Comparison of ENCODE assay signal across 35 cellular contexts in the genomic region with DNA sequence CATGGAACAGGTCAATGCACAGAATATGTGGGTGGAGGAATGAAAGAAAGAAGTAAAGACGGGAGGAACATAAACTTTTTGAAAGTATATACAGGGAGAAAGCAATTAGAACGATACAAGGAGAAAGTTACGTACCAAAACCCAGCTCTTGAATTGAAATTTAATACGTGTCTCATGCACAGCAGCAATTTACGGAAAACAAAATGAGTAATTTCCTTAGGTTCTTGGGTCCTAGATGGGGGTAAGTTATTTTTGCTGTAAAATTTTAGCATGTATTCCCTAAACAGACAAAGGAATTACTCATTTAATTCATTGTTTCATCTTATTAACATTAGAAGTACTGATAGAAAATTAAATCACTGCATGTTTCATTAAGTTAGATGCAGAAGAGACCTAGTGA.
"Had no signal": no experiment of that assay in that cellular context is flagged by ENCODE, and none has a peak within 500 bp of the region (broad histone marks: within the 10 kb centered on the region; RNA-seq: fewer than 3 reads in every experiment).

No MANE protein-coding gene starts in this region.

- H3K27ac Mint-ChIP-seq: activated naive CD4-positive, alpha-beta T cell treated with anti-CD3 and anti-CD28 coated beads for 36 hours; activated naive CD4-positive, alpha-beta T cell treated with anti-CD3 and anti-CD28 coated beads, Interleukin-2, amount 10 ng/mL, durations not matched to agents 7 days and 5 days; activated naive CD4-positive, alpha-beta T cell treated with anti-CD3 and anti-CD28 coated beads, Interleukin-2, amount 50 U/mL, for 24 hours; activated naive CD4-positive, alpha-beta T cell treated with anti-CD3 and anti-CD28 coated beads, Interleukin-2, amount 50 U/mL, for 72 hours; activated naive CD8-positive, alpha-beta T cell; activated naive CD8-positive, alpha-beta T cell treated with anti-CD3 and anti-CD28 coated beads for 36 hours; activated naive CD8-positive, alpha-beta T cell treated with anti-CD3 and anti-CD28 coated beads, Interleukin-2, amount 10 ng/mL, durations not matched to agents 7 days and 5 days; activated naive CD8-positive, alpha-beta T cell treated with anti-CD3 and anti-CD28 coated beads, Interleukin-2, amount 50 U/mL, for 24 hours; activated T-cell treated with anti-CD3 and anti-CD28 coated beads, Interleukin-2, amount 50 U/mL, for 24 hours; activated T-cell treated with anti-CD3 and anti-CD28 coated beads, Interleukin-2, amount 50 U/mL, for 72 hours; activated T-helper 1 cell treated with anti-CD3 and anti-CD28 coated beads, Interleukin-12 subunit alpha, Interleukin-12 subunit beta, Interleukin-2, Interleukin-4 antibody, amounts not matched to agents 30 ng/mL and 10 ng/mL and 1 ng/mL, durations not matched to agents 14 hours and 24 hours and 36 hours; activated T-helper 17 cell treated with anti-CD3 and anti-CD28 coated beads, Interleukin-2, amount 50 U/mL, for 72 hours; activated T-helper 2 cell treated with anti-CD3 and anti-CD28 coated beads, Interferon-gamma antibody, Interleukin-2, Interleukin-4, amounts not matched to agents 10 μg/mL and 5 μg/mL and 100 μg/mL, durations not matched to agents 14 hours and 24 hours and 36 hours; brain had no signal

- H3K36me3 Mint-ChIP-seq: activated naive CD4-positive, alpha-beta T cell treated with anti-CD3 and anti-CD28 coated beads, Interleukin-2, amount 10 ng/mL, durations not matched to agents 7 days and 5 days; activated naive CD4-positive, alpha-beta T cell treated with anti-CD3 and anti-CD28 coated beads, Interleukin-2, amount 50 U/mL, for 24 hours; activated naive CD4-positive, alpha-beta T cell treated with anti-CD3 and anti-CD28 coated beads, Interleukin-2, amount 50 U/mL, for 72 hours; activated naive CD8-positive, alpha-beta T cell; activated naive CD8-positive, alpha-beta T cell treated with anti-CD3 and anti-CD28 coated beads for 36 hours; activated naive CD8-positive, alpha-beta T cell treated with anti-CD3 and anti-CD28 coated beads, Interleukin-2, amount 10 ng/mL, durations not matched to agents 7 days and 5 days had no signal

- H3K4me1 Mint-ChIP-seq: activated naive CD4-positive, alpha-beta T cell treated with anti-CD3 and anti-CD28 coated beads, Interleukin-2, amount 10 ng/mL, durations not matched to agents 7 days and 5 days; activated naive CD4-positive, alpha-beta T cell treated with anti-CD3 and anti-CD28 coated beads, Interleukin-2, amount 50 U/mL, for 24 hours; activated naive CD8-positive, alpha-beta T cell treated with anti-CD3 and anti-CD28 coated beads for 36 hours; activated naive CD8-positive, alpha-beta T cell treated with anti-CD3 and anti-CD28 coated beads, Interleukin-2, amount 10 ng/mL, durations not matched to agents 7 days and 5 days; activated naive CD8-positive, alpha-beta T cell treated with anti-CD3 and anti-CD28 coated beads, Interleukin-2, amount 50 U/mL, for 24 hours; activated T-helper 17 cell treated with anti-CD3 and anti-CD28 coated beads, Interleukin-2, amount 50 U/mL, for 72 hours; central memory CD8-positive, alpha-beta T cell had no signal

- H3K27me3 Mint-ChIP-seq: activated naive CD4-positive, alpha-beta T cell treated with anti-CD3 and anti-CD28 coated beads, Interleukin-2, amount 10 ng/mL, durations not matched to agents 7 days and 5 days; activated naive CD4-positive, alpha-beta T cell treated with anti-CD3 and anti-CD28 coated beads, Interleukin-2, amount 50 U/mL, for 24 hours; activated naive CD8-positive, alpha-beta T cell; activated naive CD8-positive, alpha-beta T cell treated with anti-CD3 and anti-CD28 coated beads for 36 hours; activated naive CD8-positive, alpha-beta T cell treated with anti-CD3 and anti-CD28 coated beads, Interleukin-2, amount 10 ng/mL, durations not matched to agents 7 days and 5 days; activated naive CD8-positive, alpha-beta T cell treated with anti-CD3 and anti-CD28 coated beads, Interleukin-2, amount 50 U/mL, for 24 hours; activated T-cell treated with anti-CD3 and anti-CD28 coated beads, Interleukin-2, amount 50 U/mL, for 24 hours; brain; central memory CD8-positive, alpha-beta T cell had no signal

- DNase-seq: activated effector memory CD4-positive, alpha-beta T cell treated with anti-CD3 and anti-CD28 coated beads, Interleukin-2, amount 50 U/mL, for 16 hours; activated effector memory CD4-positive, alpha-beta T cell treated with Interleukin-2 at 50 U/mL for 16 hours; activated gamma-delta T cell; activated gamma-delta T cell treated with Interleukin-2 at 50 U/mL for 16 hours; activated naive CD4-positive, alpha-beta T cell; activated naive CD4-positive, alpha-beta T cell treated with anti-CD3 and anti-CD28 coated beads for 36 hours; activated naive CD4-positive, alpha-beta T cell treated with anti-CD3 and anti-CD28 coated beads, Interleukin-2, amount 10 ng/mL, durations not matched to agents 7 days and 5 days; activated naive CD4-positive, alpha-beta T cell treated with anti-CD3 and anti-CD28 coated beads, Interleukin-2, amount 50 U/mL, for 16 hours; activated naive CD4-positive, alpha-beta T cell treated with Interleukin-2 at 50 U/mL for 16 hours; activated naive CD8-positive, alpha-beta T cell treated with anti-CD3 and anti-CD28 coated beads for 36 hours; activated naive CD8-positive, alpha-beta T cell treated with anti-CD3 and anti-CD28 coated beads, Interleukin-2, amount 10 ng/mL, durations not matched to agents 7 days and 5 days; activated naive CD8-positive, alpha-beta T cell treated with anti-CD3 and anti-CD28 coated beads, Interleukin-2, amount 50 U/mL, for 24 hours; activated T-cell treated with anti-CD3 and anti-CD28 coated beads, Interleukin-2, amount 50 U/mL, for 1 hour; activated T-cell treated with anti-CD3 and anti-CD28 coated beads, Interleukin-2, amount 50 U/mL, for 24 hours; activated T-cell treated with anti-CD3 and anti-CD28 coated beads, Interleukin-2, amount 50 U/mL, for 4 hours; activated T-cell treated with anti-CD3 and anti-CD28 coated beads, Interleukin-2, amount 50 U/mL, for 48 hours; activated T-cell treated with anti-CD3 and anti-CD28 coated beads, Interleukin-2, amount 50 U/mL, for 72 hours; adrenal gland; amniotic stem cell; amygdala; anterior cingulate cortex; aorta; body of pancreas; brain microvascular endothelial cell; caudate nucleus; central memory CD4-positive, alpha-beta T cell; cerebellar nuclear complex had no signal

- H3K4me3 Mint-ChIP-seq: activated naive CD4-positive, alpha-beta T cell treated with anti-CD3 and anti-CD28 coated beads for 36 hours; activated naive CD4-positive, alpha-beta T cell treated with anti-CD3 and anti-CD28 coated beads, Interleukin-2, amount 10 ng/mL, durations not matched to agents 7 days and 5 days; activated naive CD4-positive, alpha-beta T cell treated with anti-CD3 and anti-CD28 coated beads, Interleukin-2, amount 50 U/mL, for 24 hours; activated naive CD8-positive, alpha-beta T cell; activated naive CD8-positive, alpha-beta T cell treated with anti-CD3 and anti-CD28 coated beads for 36 hours; activated naive CD8-positive, alpha-beta T cell treated with anti-CD3 and anti-CD28 coated beads, Interleukin-2, amount 10 ng/mL, durations not matched to agents 7 days and 5 days; activated naive CD8-positive, alpha-beta T cell treated with anti-CD3 and anti-CD28 coated beads, Interleukin-2, amount 50 U/mL, for 24 hours; activated T-cell treated with anti-CD3 and anti-CD28 coated beads, Interleukin-2, amount 50 U/mL, for 24 hours; activated T-cell treated with anti-CD3 and anti-CD28 coated beads, Interleukin-2, amount 50 U/mL, for 4 hours; activated T-cell treated with anti-CD3 and anti-CD28 coated beads, Interleukin-2, amount 50 U/mL, for 72 hours; activated T-helper 1 cell treated with anti-CD3 and anti-CD28 coated beads, Interleukin-12 subunit alpha, Interleukin-12 subunit beta, Interleukin-2, Interleukin-4 antibody, amounts not matched to agents 30 ng/mL and 10 ng/mL and 1 ng/mL, durations not matched to agents 14 hours and 24 hours and 36 hours; activated T-helper 17 cell treated with anti-CD3 and anti-CD28 coated beads, Interleukin-2, amount 50 U/mL, for 72 hours; brain; central memory CD8-positive, alpha-beta T cell had no signal

- H3K9me3 Mint-ChIP-seq: activated naive CD4-positive, alpha-beta T cell treated with anti-CD3 and anti-CD28 coated beads, Interleukin-2, amount 10 ng/mL, durations not matched to agents 7 days and 5 days; activated naive CD8-positive, alpha-beta T cell treated with anti-CD3 and anti-CD28 coated beads for 36 hours; activated T-helper 1 cell treated with anti-CD3 and anti-CD28 coated beads, Interleukin-12 subunit alpha, Interleukin-12 subunit beta, Interleukin-2, Interleukin-4 antibody, amounts not matched to agents 30 ng/mL and 10 ng/mL and 1 ng/mL, durations not matched to agents 14 hours and 24 hours and 36 hours; activated T-helper 2 cell treated with anti-CD3 and anti-CD28 coated beads, Interferon-gamma antibody, Interleukin-2, Interleukin-4, amounts not matched to agents 10 μg/mL and 5 μg/mL and 100 μg/mL, durations not matched to agents 14 hours and 24 hours and 36 hours; central memory CD8-positive, alpha-beta T cell had no signal
